32 cellular contexts compared by ENCODE assay signal in genomic region chr11:94034207-94034606, GRCh38. TPM values are rescaled to one million over a fixed set of nuclear protein-coding genes. Genes with fewer than 3 reads are reported as not detected.
"Had no signal": no experiment of that assay in that cellular context is flagged by ENCODE, and none has a peak within 500 bp of the region (broad histone marks: within the 10 kb centered on the region; RNA-seq: fewer than 3 reads in every experiment).

No MANE protein-coding gene starts in this region.

- ATAC-seq: left colon; left lung; lower lobe of right lung; natural killer cell; right lobe of liver; stimulated activated memory B cell treated with anti-CD40 and anti-IgM and Interleukin-4, amounts not matched to agents 10 μg/mL and 1 μg/mL and 100 μg/mL, for 72 hours; stimulated activated naive CD8-positive, alpha-beta T cell treated with anti-CD3 and anti-CD28 coated beads, Interleukin-15, amount 100 ng/mL, for 72 hours had no signal

- H3K4me3 ChIP-seq: left lung, lower lobe of right lung, ovary, right atrium auricular region, right lobe of liver, smooth muscle cell, tibial nerve, vagina had no signal

- H3K27ac ChIP-seq: left lung, lower lobe of right lung, ovary, right atrium auricular region, right lobe of liver, tibial nerve, vagina had no signal

- H3K36me3 Mint-ChIP-seq: mesothelial cell of epicardium; naive B cell; natural killer cell; stimulated activated memory B cell treated with anti-CD40 and anti-IgM and Interleukin-4, amounts not matched to agents 10 μg/mL and 1 μg/mL and 100 μg/mL, for 72 hours; type B pancreatic cell had no signal

- DNase-seq: hippocampal formation; kidney; left colon; left lung; lower lobe of right lung; mesendoderm; naive B cell; natural killer cell; ovary; right lobe of liver; stimulated activated CD4-positive, alpha-beta T cell treated with anti-CD3 and anti-CD28 coated beads, Interleukin-1b, Interleukin-23, amount 100 ng/mL, for 48 hours; stimulated activated CD4-positive, alpha-beta T cell treated with anti-CD3 and anti-CD28 coated beads, Interleukin-2, amount 100 ng/mL, for 48 hours; stimulated activated CD4-positive, alpha-beta T cell treated with anti-CD3 and anti-CD28 coated beads, Interleukin-4, amount 100 ng/mL, for 4 hours; stimulated activated CD8-positive, alpha-beta memory T cell treated with anti-CD3 and anti-CD28 coated beads, Interleukin-4, amount 100 ng/mL, for 48 hours; stimulated activated naive CD4-positive, alpha-beta T cell treated with Interleukin-2 at 50 U/mL for 16 hours; stimulated activated naive CD8-positive, alpha-beta T cell treated with anti-CD3 and anti-CD28 coated beads, Interleukin-15, amount 100 ng/mL, for 72 hours; substantia nigra had no signal

- H3K4me3 Mint-ChIP-seq: mesothelial cell of epicardium; naive B cell; natural killer cell; stimulated activated memory B cell treated with anti-CD40 and anti-IgM and Interleukin-4, amounts not matched to agents 10 μg/mL and 1 μg/mL and 100 μg/mL, for 72 hours; stimulated activated naive CD8-positive, alpha-beta T cell treated with anti-CD3 and anti-CD28 coated beads, Interleukin-15, amount 100 ng/mL, for 72 hours; type B pancreatic cell had no signal

- H3K9me3 Mint-ChIP-seq: stimulated activated memory B cell treated with anti-CD40 and anti-IgM and Interleukin-4, amounts not matched to agents 10 μg/mL and 1 μg/mL and 100 μg/mL, for 72 hours; stimulated activated naive CD8-positive, alpha-beta T cell treated with anti-CD3 and anti-CD28 coated beads, Interleukin-15, amount 100 ng/mL, for 72 hours had no signal

- H3K4me1 ChIP-seq: left lung, lower lobe of right lung, right atrium auricular region, right lobe of liver, tibial nerve, vagina had no signal

- H3K4me2 ChIP-seq: smooth muscle cell had no signal

- H3K36me3 ChIP-seq: left lung, lower lobe of right lung, ovary, right atrium auricular region, right lobe of liver, tibial nerve, vagina had no signal

- H3K9me3 ChIP-seq: lower lobe of right lung, ovary, right atrium auricular region, right lobe of liver, tibial nerve, vagina had no signal

- H3K27me3 ChIP-seq: left lung, ovary, right atrium auricular region, right lobe of liver, tibial nerve, vagina had no signal

- H3K4me1 Mint-ChIP-seq: naive B cell; natural killer cell; stimulated activated memory B cell treated with anti-CD40 and anti-IgM and Interleukin-4, amounts not matched to agents 10 μg/mL and 1 μg/mL and 100 μg/mL, for 72 hours; stimulated activated naive CD8-positive, alpha-beta T cell treated with anti-CD3 and anti-CD28 coated beads, Interleukin-15, amount 100 ng/mL, for 72 hours had no signal

- H3K27me3 Mint-ChIP-seq: naive B cell; progenitor cell of endocrine pancreas; stimulated activated memory B cell treated with anti-CD40 and anti-IgM and Interleukin-4, amounts not matched to agents 10 μg/mL and 1 μg/mL and 100 μg/mL, for 72 hours; stimulated activated naive CD8-positive, alpha-beta T cell treated with anti-CD3 and anti-CD28 coated beads, Interleukin-15, amount 100 ng/mL, for 72 hours; type B pancreatic cell had no signal

RNA-seq across cellular contexts. Expression of gene HEPHL1, which starts 13.1 kb away (rescaled TPM):
- total RNA-seq: kidney, left colon, left lung, liver, lower lobe of right lung, mesothelial cell of epicardium, mononuclear cell, natural killer cell, omental fat pad, ovary, progenitor cell of endocrine pancreas, pulmonary artery endothelial cell, right atrium auricular region, right lobe of liver, temporal lobe, tibial nerve, ureter had no signal
- polyA plus RNA-seq: neural cell had no signal
